ENCODE assay signal across 14 cellular contexts in genomic region chr5:149616727-149617284, GRCh38. TPM values are rescaled to one million over a fixed set of nuclear protein-coding genes. Genes with fewer than 3 reads are reported as not detected.
DNase-seq lines count a peak whose midpoint lies in the region; ATAC-seq and TF ChIP-seq lines count a peak whose summit lies in the region.
"Had no signal": no experiment of that assay in that cellular context is flagged by ENCODE, and none has a peak within 500 bp of the region (broad histone marks: within the 10 kb centered on the region; RNA-seq: fewer than 3 reads in every experiment).

No MANE protein-coding gene starts in this region.

- H3K36me3 Mint-ChIP-seq in T-helper 2 cell treated with Interferon-gamma antibody and Interleukin-4, amounts not matched to agents 5 μg/mL and 100 μg/mL, for 36 hours (ENCODE audit: low read depth): no peaks in the 10 kb centered on the region

- peak; percentile 38 for ATAC-seq in GM19324 (IDR thresholded peaks at IDR 0.05; ENCODE audit: low FRiP score, unreplicated experiment)
- peak; percentile 55 for ATAC-seq in HG02884 (IDR thresholded peaks at IDR 0.05; ENCODE audit: unreplicated experiment)

- no peaks in the 10 kb centered on the region for H3K27me3 Mint-ChIP-seq in T-helper 2 cell treated with Interferon-gamma antibody and Interleukin-4, amounts not matched to agents 5 μg/mL and 100 μg/mL, for 36 hours (ENCODE audit: low read depth)

- no peak for TF ChIP-seq CTCF in GM12865 (IDR thresholded peaks at IDR 0.05; ENCODE audit: insufficient read depth, low read depth, low read length, missing control alignments)

- no peaks in the 10 kb centered on the region for H3K9me3 Mint-ChIP-seq in T-helper 2 cell treated with Interferon-gamma antibody and Interleukin-4, amounts not matched to agents 5 μg/mL and 100 μg/mL, for 36 hours
- H3K9me3 Mint-ChIP-seq: neural crest cell had no signal

- H3K4me3 Mint-ChIP-seq in T-helper 2 cell treated with Interferon-gamma antibody and Interleukin-4, amounts not matched to agents 5 μg/mL and 100 μg/mL, for 36 hours: no peak overlapping the region
- H3K4me3 Mint-ChIP-seq: neural crest cell had no signal

- no peak overlapping the region for H3K27ac Mint-ChIP-seq in T-helper 2 cell treated with Interferon-gamma antibody and Interleukin-4, amounts not matched to agents 5 μg/mL and 100 μg/mL, for 36 hours

- H3K4me3 ChIP-seq in GM12865 (ENCODE audit: low read depth, low read length): no peak overlapping the region
- H3K4me3 ChIP-seq: GM23248 had no signal

- DNase-seq in GM12865 (ENCODE audit: low read depth): peak; percentile 84
- DNase-seq in T-helper 2 cell treated with Interferon-gamma antibody and Interleukin-4, amounts not matched to agents 5 μg/mL and 100 μg/mL, for 36 hours (ENCODE audit: low spot score): peak; percentile 29
- no peak for DNase-seq in hypothalamus (lab: John Stamatoyannopoulos, UW)
- DNase-seq in NCI-H2171 treated with DMSO at 0.1 percent for 48 hours (lab: John Stamatoyannopoulos, UW): no peak
- DNase-seq in mesenteric fat pad (ENCODE audit: low spot score): no peak
- no peak for DNase-seq in medulla oblongata (ENCODE audit: extremely low spot score)
- DNase-seq: activated gamma-delta T cell, COR-L47, GM23248, KG1, NCI-H526 had no signal

- peaks cover 7% of the 10 kb centered on the region for H3K4me1 Mint-ChIP-seq in T-helper 2 cell treated with Interferon-gamma antibody and Interleukin-4, amounts not matched to agents 5 μg/mL and 100 μg/mL, for 36 hours (ENCODE audit: low read depth)
- H3K4me1 Mint-ChIP-seq: neural crest cell had no signal

RNA-seq across cellular contexts. Expression of gene ARHGEF37, which starts 35.5 kb away (rescaled TPM):
- total RNA-seq in mesenteric fat pad: 3.9 TPM

Comparison
In these comparisons a context has a peak if more than half of its experiments do, and no peak if none do; other contexts are left out.
1. DNase-seq: peak in GM12865 (single experiment) and T-helper 2 cell treated with Interferon-gamma antibody and Interleukin-4, amounts not matched to agents 5 μg/mL and 100 μg/mL, for 36 hours (single experiment); none in hypothalamus (0 of 51), NCI-H2171 treated with DMSO at 0.1 percent for 48 hours (single experiment), mesenteric fat pad (single experiment) and medulla oblongata (single experiment).